ENCODE assay signal across 18 cellular contexts in the genomic region with DNA sequence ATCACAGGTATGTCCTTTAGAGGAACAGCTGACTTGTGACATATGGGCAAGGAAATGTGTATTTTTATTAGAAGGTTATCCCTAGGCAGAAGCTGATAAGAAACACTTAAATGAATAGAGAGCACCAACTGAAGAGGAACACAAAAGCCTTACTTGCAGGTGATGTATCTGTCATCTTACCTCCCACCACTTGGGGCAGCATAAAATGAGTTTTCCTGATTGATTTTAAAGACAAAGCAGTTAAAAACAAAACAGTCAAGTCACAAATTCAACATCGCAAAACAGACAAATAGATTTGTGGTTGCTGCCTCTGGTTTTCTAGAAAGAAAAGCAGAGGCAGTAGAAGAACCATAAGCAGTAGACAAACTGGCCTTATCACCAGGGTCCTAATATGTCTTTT.
DNase-seq lines count a peak whose midpoint lies in the region; ATAC-seq and TF ChIP-seq lines count a peak whose summit lies in the region.
"Had no signal": no experiment of that assay in that cellular context is flagged by ENCODE, and none has a peak within 500 bp of the region (broad histone marks: within the 10 kb centered on the region; RNA-seq: fewer than 3 reads in every experiment).

No MANE protein-coding gene starts in this region.

- H3K4me1 ChIP-seq in DOHH2 (ENCODE audit: control insufficient read depth, low read length), result no peaks in the 10 kb centered on the region
- H3K4me1 ChIP-seq: upper lobe of left lung had no signal

- DNase-seq in HFFc6 (no peak), RWPE1 (ENCODE audit: low spot score) (no peak), mesothelial cell of epicardium (ENCODE audit: low spot score in 2 of 2, unreplicated experiment in 2 of 2) (no peak), NCI-H2029 treated with DMSO at 0.1 percent for 48 hours (lab: John Stamatoyannopoulos, UW) (no peak), left colon (no peak)
- DNase-seq in activated CD4-positive, alpha-beta T cell treated with anti-CD3 and anti-CD28 coated beads, Interleukin-2, amount 50 U/mL, for 4 hours, result no peak
- DNase-seq: activated naive CD4-positive, alpha-beta T cell treated with anti-CD3 and anti-CD28 coated beads for 36 hours; effector CD4-positive, alpha-beta T cell; foreskin melanocyte; H7; mesenchymal stem cell; NCI-H1417 treated with DMSO at 0.1 percent for 48 hours; NCI-H510A; T-helper 2 cell; upper lobe of left lung had no signal

- H3K36me3 Mint-ChIP-seq in HFFc6 (ENCODE audit: low read depth) (no peaks in the 10 kb centered on the region), mesothelial cell of epicardium (no peaks in the 10 kb centered on the region)
- H3K36me3 Mint-ChIP-seq: IgD-negative memory B cell; stimulated activated effector memory CD8-positive, alpha-beta T cell treated with anti-CD3 and anti-CD28 coated beads, Interleukin-12 subunit alpha, Interleukin-12 subunit beta, amount 100 ng/mL, for 72 hours had no signal

- no peaks in the 10 kb centered on the region for H3K27me3 ChIP-seq in DOHH2 (ENCODE audit: control insufficient read depth, low read length)
- H3K27me3 ChIP-seq: upper lobe of left lung had no signal

- POLR2A ChIA-PET in RWPE1 (lab: Yijun Ruan, JAX; ENCODE audit: low non-redundant PET), result no interaction called here

- H3K27me3 Mint-ChIP-seq in HFFc6 (ENCODE audit: insufficient read depth) (no peaks in the 10 kb centered on the region), mesothelial cell of epicardium (ENCODE audit: low read depth) (no peaks in the 10 kb centered on the region)
- H3K27me3 Mint-ChIP-seq: IgD-negative memory B cell had no signal

- no peaks in the 10 kb centered on the region for H4K20me1 ChIP-seq in DOHH2 (ENCODE audit: control insufficient read depth, insufficient read depth, low read depth, low read length)

- no peak overlapping the region for H3K4me3 ChIP-seq in DOHH2 (ENCODE audit: low read length)
- H3K4me3 ChIP-seq: upper lobe of left lung had no signal

- no peak overlapping the region for H3K27ac Mint-ChIP-seq in HFFc6
- no peak overlapping the region for H3K27ac Mint-ChIP-seq in mesothelial cell of epicardium
- H3K27ac Mint-ChIP-seq: activated naive CD4-positive, alpha-beta T cell treated with anti-CD3 and anti-CD28 coated beads for 36 hours; IgD-negative memory B cell; stimulated activated effector memory CD8-positive, alpha-beta T cell treated with anti-CD3 and anti-CD28 coated beads, Interleukin-12 subunit alpha, Interleukin-12 subunit beta, amount 100 ng/mL, for 72 hours had no signal

- H3K9me2 ChIP-seq in DOHH2 (replicated peaks; ENCODE audit: control insufficient read depth, low read length), result no peaks in the 10 kb centered on the region

- H3K4me2 ChIP-seq in DOHH2 (ENCODE audit: low read length), result no peak overlapping the region

- intact Hi-C loops in left colon (cut with DNase I, micrococcal nuclease), result no loop called here

- H3K4me3 Mint-ChIP-seq in HFFc6, result no peak overlapping the region
- H3K4me3 Mint-ChIP-seq in mesothelial cell of epicardium, result no peak overlapping the region
- H3K4me3 Mint-ChIP-seq: activated naive CD4-positive, alpha-beta T cell treated with anti-CD3 and anti-CD28 coated beads for 36 hours; IgD-negative memory B cell; stimulated activated effector memory CD8-positive, alpha-beta T cell treated with anti-CD3 and anti-CD28 coated beads, Interleukin-12 subunit alpha, Interleukin-12 subunit beta, amount 100 ng/mL, for 72 hours had no signal

- H3F3A ChIP-seq in DOHH2 (ENCODE audit: control insufficient read depth, insufficient read depth), result no peaks in the 10 kb centered on the region

- TF ChIP-seq CTCF in DOHH2 (IDR thresholded peaks at IDR 0.05; ENCODE audit: low read depth, low read length, poor library complexity, severe bottlenecking), result peak; percentile 46
- peak; percentile 34; the same call in 1 of the 2 replicates for TF ChIP-seq CTCF in HFFc6 (IDR thresholded peaks at IDR 0.05)
- peak; percentile 29 for TF ChIP-seq CTCF in RWPE1 (conservative IDR thresholded peaks at IDR 0.05; ENCODE audit: low read depth)
- peak; percentile 48 for TF ChIP-seq CTCF in mesothelial cell of epicardium (IDR thresholded peaks at IDR 0.05; ENCODE audit: unreplicated experiment)

- no peak for ATAC-seq in left colon
- ATAC-seq: stimulated activated effector memory CD8-positive, alpha-beta T cell treated with anti-CD3 and anti-CD28 coated beads, Interleukin-12 subunit alpha, Interleukin-12 subunit beta, amount 100 ng/mL, for 72 hours had no signal

- no peaks in the 10 kb centered on the region for H3K36me3 ChIP-seq in DOHH2 (ENCODE audit: control insufficient read depth, low read length)
- H3K36me3 ChIP-seq: upper lobe of left lung had no signal

- H3K9me3 Mint-ChIP-seq in HFFc6 (peaks cover 20% of the 10 kb centered on the region), mesothelial cell of epicardium (no peaks in the 10 kb centered on the region)
- H3K9me3 Mint-ChIP-seq: stimulated activated effector memory CD8-positive, alpha-beta T cell treated with anti-CD3 and anti-CD28 coated beads, Interleukin-12 subunit alpha, Interleukin-12 subunit beta, amount 100 ng/mL, for 72 hours had no signal

- H3K27ac ChIP-seq in DOHH2 (ENCODE audit: low read depth, low read length), result no peak overlapping the region
- H3K27ac ChIP-seq in RWPE1, result no peak overlapping the region
- H3K27ac ChIP-seq: upper lobe of left lung had no signal

- CTCF ChIA-PET in RWPE1 (lab: Yijun Ruan, JAX), result no interaction called here

- no peaks in the 10 kb centered on the region for H3K4me1 Mint-ChIP-seq in HFFc6 (ENCODE audit: low read depth)
- H3K4me1 Mint-ChIP-seq in mesothelial cell of epicardium, result peaks cover 10% of the 10 kb centered on the region
- H3K4me1 Mint-ChIP-seq: IgD-negative memory B cell; stimulated activated effector memory CD8-positive, alpha-beta T cell treated with anti-CD3 and anti-CD28 coated beads, Interleukin-12 subunit alpha, Interleukin-12 subunit beta, amount 100 ng/mL, for 72 hours had no signal

- H3K79me2 ChIP-seq in DOHH2 (ENCODE audit: control insufficient read depth, low read length), result no peaks in the 10 kb centered on the region

- no peaks in the 10 kb centered on the region; the same call in 1 of the 2 replicates for H3K9me3 ChIP-seq in DOHH2 (ENCODE audit: control insufficient read depth, insufficient read depth, low read length)
- H3K9me3 ChIP-seq: upper lobe of left lung had no signal
